ENCODE assay signal across 21 cellular contexts in genomic region chr3:152593242-152593641, GRCh38.
DNase-seq lines count a peak whose midpoint lies in the region; ATAC-seq, FAIRE-seq and TF ChIP-seq lines count a peak whose summit lies in the region.
"Had no signal": no experiment of that assay in that cellular context is flagged by ENCODE, and none has a peak within 500 bp of the region (broad histone marks: within the 10 kb centered on the region; RNA-seq: fewer than 3 reads in every experiment).

No MANE protein-coding gene starts in this region.

- H3K36me3 Mint-ChIP-seq in activated B cell treated with CpG ODN at 0.5 μM for 24 hours (ENCODE audit: low read depth) = no peaks in the 10 kb centered on the region
- H3K36me3 Mint-ChIP-seq: CD4-positive, CD25-positive, alpha-beta regulatory T cell had no signal

- no peak overlapping the region for H2BK5ac ChIP-seq in mesendoderm (ENCODE audit: low read length)

- peak overlapping the region; percentile 47 for H3K27ac Mint-ChIP-seq in activated B cell treated with CpG ODN at 0.5 μM for 24 hours
- H3K27ac Mint-ChIP-seq: CD4-positive, CD25-positive, alpha-beta regulatory T cell had no signal

- H3K9me3 ChIP-seq in upper lobe of right lung (no peaks in the 10 kb centered on the region), upper lobe of left lung (no peaks in the 10 kb centered on the region)
- H3K9me3 ChIP-seq: HAP-1 had no signal

- H3K4me1 ChIP-seq in mesendoderm (ENCODE audit: control insufficient read depth, low read depth, low read length) (peaks cover 2% of the 10 kb centered on the region), upper lobe of right lung (peaks cover 10% of the 10 kb centered on the region), upper lobe of left lung (peaks cover 3 to 13% (median 4%) of the 10 kb centered on the region in 4 donors)
- H3K4me1 ChIP-seq: HAP-1 had no signal

- CTCF ChIA-PET in activated B cell treated with CpG ODN at 0.5 μM for 24 hours (lab: Charles Lee) = no interaction called here

- intact Hi-C loops in activated B cell treated with CpG ODN at 0.5 μM for 24 hours (cut with micrococcal nuclease) (loop anchor here (10.0 kb wide), 1 partner anchor 572 kb away; the partner anchor contains the start of gene RAP2B), upper lobe of right lung (cut with DNase I) (no loop called here)

- DNase-seq in GM19239 (ENCODE audit: insufficient read length, low spot score) = no peak
- no peak for DNase-seq in activated B cell treated with CpG ODN at 0.5 μM for 24 hours
- no peak for DNase-seq in mesendoderm
- no peak for DNase-seq in upper lobe of right lung
- DNase-seq in upper lobe of left lung = no peak
- DNase-seq: CD4-positive, CD25-positive, alpha-beta regulatory T cell; COR-L47; DMS 273 treated with DMSO at 0.1 percent for 48 hours; DMS79 treated with DMSO at 0.1 percent for 48 hours; NCI-H1694; NCI-H2081; NCI-H2171 treated with DMSO at 0.1 percent for 48 hours; NCI-H524 treated with DMSO at 0.1 percent for 48 hours; NCI-H82 had no signal

- ATAC-seq in activated B cell treated with CpG ODN at 0.5 μM for 24 hours (ENCODE audit: low read depth) = no peak
- no peak for ATAC-seq in upper lobe of right lung
- no peak for ATAC-seq in upper lobe of left lung (ENCODE audit: low FRiP score in 2 of 2)
- ATAC-seq in GM21381 (IDR thresholded peaks at IDR 0.05; ENCODE audit: unreplicated experiment) = no peak
- no peak for ATAC-seq in GM19328 (IDR thresholded peaks at IDR 0.05; ENCODE audit: unreplicated experiment)
- ATAC-seq: Panc1, SK-N-SH treated with all-trans-retinoic acid at 6 μM for 48 hours had no signal

- H3K27me3 ChIP-seq in mesendoderm (ENCODE audit: insufficient read depth, low read length, poor library complexity) (no peaks in the 10 kb centered on the region), upper lobe of right lung (no peaks in the 10 kb centered on the region), upper lobe of left lung (no peaks in the 10 kb centered on the region)

- no peak overlapping the region for H3K23ac ChIP-seq in mesendoderm (ENCODE audit: low read length)

- peaks cover 4% of the 10 kb centered on the region for H3K9me3 Mint-ChIP-seq in activated B cell treated with CpG ODN at 0.5 μM for 24 hours

- H3K4me3 ChIP-seq in mesendoderm (ENCODE audit: low read length) (no peak overlapping the region), upper lobe of right lung (no peak overlapping the region), upper lobe of left lung (no peak overlapping the region)
- H3K4me3 ChIP-seq: HAP-1 had no signal

- no peak overlapping the region for H3K27ac ChIP-seq in mesendoderm (ENCODE audit: low read depth, low read length)
- H3K27ac ChIP-seq in upper lobe of right lung = peak overlapping the region; percentile 8
- H3K27ac ChIP-seq in upper lobe of left lung = no peak overlapping the region
- H3K27ac ChIP-seq: KMS-11 had no signal

- H3K9ac ChIP-seq in mesendoderm (ENCODE audit: low read length) = no peak overlapping the region
- H3K9ac ChIP-seq: KMS-11 had no signal

- H2BK120ac ChIP-seq in mesendoderm (ENCODE audit: low read depth, low read length) = no peak overlapping the region

- H3K4me1 Mint-ChIP-seq in activated B cell treated with CpG ODN at 0.5 μM for 24 hours = peaks cover 29% of the 10 kb centered on the region

- peak overlapping the region; percentile 20 for H3K4ac ChIP-seq in mesendoderm (ENCODE audit: low read depth, low read length)

- TF ChIP-seq CTCF in activated B cell treated with CpG ODN at 0.5 μM for 24 hours (IDR thresholded peaks at IDR 0.05) (no peak), upper lobe of right lung (IDR thresholded peaks at IDR 0.05) (no peak), upper lobe of left lung (IDR thresholded peaks at IDR 0.05) (no peak)

- H2AK5ac ChIP-seq in mesendoderm (ENCODE audit: low read length) = no peak overlapping the region

- no peak for TF ChIP-seq POLR2A in upper lobe of left lung (IDR thresholded peaks at IDR 0.05)

- no peak overlapping the region for H3K56ac ChIP-seq in mesendoderm (ENCODE audit: low read length)

- no peaks in the 10 kb centered on the region for H3K27me3 Mint-ChIP-seq in activated B cell treated with CpG ODN at 0.5 μM for 24 hours

- H3K36me3 ChIP-seq in mesendoderm (ENCODE audit: control insufficient read depth, insufficient read depth, low read length) (no peaks in the 10 kb centered on the region), upper lobe of right lung (no peaks in the 10 kb centered on the region), upper lobe of left lung (no peaks in the 10 kb centered on the region)
- H3K36me3 ChIP-seq: HAP-1 had no signal

- no peaks in the 10 kb centered on the region for H3K79me1 ChIP-seq in mesendoderm (ENCODE audit: low read length)

- no peak overlapping the region for H4K5ac ChIP-seq in mesendoderm (ENCODE audit: low read length)

- H3K4me2 ChIP-seq in mesendoderm (ENCODE audit: low read length) = no peak overlapping the region
- H3K4me2 ChIP-seq: KMS-11 had no signal

- no peak for TF ChIP-seq EP300 in upper lobe of left lung (IDR thresholded peaks at IDR 0.05)

- POLR2A ChIA-PET in activated B cell treated with CpG ODN at 0.5 μM for 24 hours (lab: Charles Lee) = no interaction called here

- peak overlapping the region; percentile 92 for H3K18ac ChIP-seq in mesendoderm (ENCODE audit: low read length)

- H2BK15ac ChIP-seq in mesendoderm (replicated peaks; ENCODE audit: low read depth) = no peak overlapping the region

- H3K4me3 Mint-ChIP-seq in activated B cell treated with CpG ODN at 0.5 μM for 24 hours = no peak overlapping the region
- H3K4me3 Mint-ChIP-seq: CD4-positive, CD25-positive, alpha-beta regulatory T cell had no signal

- FAIRE-seq in GM19239 (lab: Jason Lieb, UNC) = peak; percentile 68
- FAIRE-seq: HTR-8/SVneo had no signal

- no peak overlapping the region for H4K8ac ChIP-seq in mesendoderm (ENCODE audit: low read depth, low read length)

- no peaks in the 10 kb centered on the region for H3K79me2 ChIP-seq in mesendoderm (ENCODE audit: control insufficient read depth, insufficient read depth, low read length)
